ENCODE assay signal across 9 cellular contexts in the genomic region with DNA sequence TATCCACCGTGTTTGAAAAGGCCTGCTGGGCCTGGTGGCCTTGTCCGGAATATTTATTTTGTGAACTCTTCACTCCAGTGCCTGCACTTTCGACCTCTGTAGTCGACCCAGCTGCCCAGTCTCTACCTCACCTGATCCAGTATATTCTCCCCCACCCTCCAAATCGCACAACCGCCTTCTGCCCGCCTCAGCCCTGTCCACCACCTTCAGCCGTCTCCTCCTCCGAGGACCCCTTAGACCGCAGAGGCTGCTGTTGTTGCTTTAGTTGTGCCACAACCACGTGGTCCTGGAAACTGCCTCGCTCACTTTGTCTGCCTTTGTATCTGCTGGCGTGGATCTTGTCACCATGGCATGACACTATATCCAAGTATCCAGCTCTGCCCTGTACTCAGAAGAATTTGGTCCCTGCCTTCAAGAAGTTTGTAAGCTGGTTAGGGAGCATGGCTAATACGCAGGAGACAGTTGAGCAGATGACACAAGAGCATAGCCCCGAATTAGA. TPM values are rescaled to one million over a fixed set of nuclear protein-coding genes. Genes with fewer than 3 reads are reported as not detected.
A peak's percentile ranks its signal among the peaks of the same experiment; 100 is the strongest.
DNase-seq lines count a peak whose midpoint lies in the region; ATAC-seq, FAIRE-seq and TF ChIP-seq lines count a peak whose summit lies in the region.
"Had no signal": no experiment of that assay in that cellular context is flagged by ENCODE, and none has a peak within 500 bp of the region (broad histone marks: within the 10 kb centered on the region; RNA-seq: fewer than 3 reads in every experiment).

No MANE protein-coding gene starts in this region.

- H3K27ac ChIP-seq in MM.1S (ENCODE audit: low read length) = no peak overlapping the region
- H3K27ac ChIP-seq in K562 (ENCODE audit: extremely low read depth, low read depth, low read length) = peak overlapping the region; percentile 11; the same call in 1 of the 3 replicates
- peak overlapping the region; percentile 67 to 88 (median 78) for H3K27ac ChIP-seq in tibial nerve

- CTCF ChIA-PET in K562 (lab: Yijun Ruan, JAX; ENCODE audit: low intra/inter-chr PET ratio) = no interaction called here

- TSS peak; percentile 47 for BruUV-seq in K562 (replicated peaks; lab: Mats Ljungman, UMichigan)

- no peaks in the 10 kb centered on the region for H3K9me3 ChIP-seq in MM.1S (replicated peaks; ENCODE audit: insufficient read depth, low read length)
- no peaks in the 10 kb centered on the region for H3K9me3 ChIP-seq in K562 (replicated peaks; ENCODE audit: control insufficient read depth, insufficient read depth, low read depth, low read length)
- no peaks in the 10 kb centered on the region for H3K9me3 ChIP-seq in tibial nerve

- H3K79me2 ChIP-seq in MM.1S (ENCODE audit: low read length) = peaks cover 54% of the 10 kb centered on the region
- peaks cover 45% of the 10 kb centered on the region for H3K79me2 ChIP-seq in K562 (ENCODE audit: control insufficient read depth, insufficient read depth, low read length)

- intact Hi-C loops in K562 (cut with micrococcal nuclease) = loop anchor here (2.0 to 5.0 kb wide), 2 partner anchors 24 to 36 kb away; no protein-coding TSS in a partner anchor

- peak; percentile 1 for ATAC-seq in K562
- no peak for ATAC-seq in HG02981 (IDR thresholded peaks at IDR 0.05; ENCODE audit: unreplicated experiment)
- ATAC-seq in GM18511 (IDR thresholded peaks at IDR 0.05; ENCODE audit: unreplicated experiment) = no peak

- no peaks in the 10 kb centered on the region for H3K9me2 ChIP-seq in MM.1S (replicated peaks; ENCODE audit: insufficient read depth, low read length)

- H3F3A ChIP-seq in MM.1S (ENCODE audit: insufficient read depth, low read length) = 0 out of 2 replicates have a peak, but pooled peaks cover 3% of the 10 kb centered on the region

- TF ChIP-seq POLR2A in K562 (conservative IDR thresholded peaks at IDR 0.05) (no peak), tibial nerve (IDR thresholded peaks at IDR 0.05) (no peak)

- H3K9ac ChIP-seq in MM.1S (ENCODE audit: low read length) = peak overlapping the region; percentile 41; the same call in 1 of the 2 replicates
- H3K9ac ChIP-seq in K562 (ENCODE audit: insufficient read depth in 1 of 2, low read depth in 2 of 2, low read length in 2 of 2) = peak overlapping the region in 1 of 2 experiments; percentile 68; a peak in 3 of 4 replicates

- WGBS in K562 (ENCODE audit: insufficient coverage, low coverage, missing lambda C conversion rate) = 26% methylated on average over 15 of the region's 15 CpGs
- 24 to 35% methylated on average over 15 of the region's 15 CpGs for WGBS in tibial nerve, 2 donors

- H3K4me3 ChIP-seq in MM.1S (ENCODE audit: low read length) = peak overlapping the region; percentile 89
- peak overlapping the region; percentile 68; the same call in 1 of the 2 replicates for H3K4me3 ChIP-seq in K562
- H3K4me3 ChIP-seq in tibial nerve = peak overlapping the region; percentile 49 to 73 (median 64)

- 0 out of 2 replicates have a peak overlapping the region, but pooled peaks have one; percentile 8 for H2AFZ ChIP-seq in MM.1S (ENCODE audit: low read length)
- peak overlapping the region; percentile 68 for H2AFZ ChIP-seq in K562 (ENCODE audit: low read depth, low read length)

- in situ Hi-C loops in K562 (cut with MboI) = no loop called here

- H3K27me3 ChIP-seq in MM.1S (replicated peaks; ENCODE audit: insufficient read depth, low read length) (no peaks in the 10 kb centered on the region), K562 (ENCODE audit: control insufficient read depth in 2 of 2, insufficient read depth in 2 of 2, low read length in 2 of 2) (peaks cover 2 to 12% of the 10 kb centered on the region in 2 experiments; a peak in 4 of 5 replicates), tibial nerve (no peaks in the 10 kb centered on the region)

- H3K4me2 ChIP-seq in MM.1S (ENCODE audit: low read depth, low read length) (peak overlapping the region; percentile 59; the same call in 1 of the 2 replicates), K562 (ENCODE audit: insufficient read depth, low read length) (peak overlapping the region; percentile 90)

- no peaks in the 10 kb centered on the region for H3K9me1 ChIP-seq in K562 (ENCODE audit: control insufficient read depth, insufficient read depth, low read length)

- no peaks in the 10 kb centered on the region for H3K36me3 ChIP-seq in MM.1S (replicated peaks; ENCODE audit: insufficient read depth, low read length)
- H3K36me3 ChIP-seq in K562 (ENCODE audit: control insufficient read depth, insufficient read depth, low read length) = no peaks in the 10 kb centered on the region
- H3K36me3 ChIP-seq in tibial nerve = no peaks in the 10 kb centered on the region

- TF ChIP-seq EP300 in K562 (IDR thresholded peaks at IDR 0.05; ENCODE audit: low read length) (no peak), tibial nerve (IDR thresholded peaks at IDR 0.05) (no peak)

- no peak for FAIRE-seq in K562 (lab: Jason Lieb, UNC)

- POLR2A ChIA-PET in K562 (lab: Yijun Ruan, JAX) = interaction anchor here (0.6 to 2.7 kb wide), 6 partner anchors 12 to 35 kb away, joined by 3 to 10 read pairs (median 4); no protein-coding TSS in a partner anchor

- TF ChIP-seq CTCF in MM.1S (IDR thresholded peaks at IDR 0.05; ENCODE audit: low read length) (no peak), K562 (IDR thresholded peaks at IDR 0.05 in 2 of 3, conservative IDR thresholded peaks at IDR 0.05 in 1 of 3; ENCODE audit: insufficient read depth in 2 of 3, low read depth in 1 of 3, low read length in 3 of 3) (no peak), tibial nerve (IDR thresholded peaks at IDR 0.05) (no peak)

- DNase-seq in COLO668 (lab: John Stamatoyannopoulos, UW; ENCODE audit: unreplicated experiment) (peak; percentile 53), MM.1S (no peak), K562 (ENCODE audit: extremely low read depth in 1 of 4, low spot score in 3 of 4) (no peak), left kidney (ENCODE audit: low read depth, low spot score) (peak; percentile 72), tibial nerve (ENCODE audit: low spot score in 2 of 2) (peak in 1 of 2 donors; percentile 13)
- no peak for DNase-seq in stimulated activated CD4-positive, alpha-beta T cell treated with anti-CD3 and anti-CD28 coated beads, Interleukin-4, amount 100 ng/mL, for 4 hours

- H4K20me1 ChIP-seq in MM.1S (ENCODE audit: insufficient read depth, low read length) = no peaks in the 10 kb centered on the region
- peaks cover 24% of the 10 kb centered on the region for H4K20me1 ChIP-seq in K562 (replicated peaks; ENCODE audit: control insufficient read depth, insufficient read depth, low read length)

- H3K4me1 ChIP-seq in MM.1S (ENCODE audit: low read length) (no peaks in the 10 kb centered on the region), K562 (replicated peaks in 1 of 2; ENCODE audit: control insufficient read depth in 2 of 2, insufficient read depth in 2 of 2, low read length in 2 of 2) (peaks cover 17 to 30% of the 10 kb centered on the region in 2 experiments), tibial nerve (peaks cover 0 to 37% (median 13%) of the 10 kb centered on the region in 4 donors)

- no peak for TF ChIP-seq RAD21 in K562 (CRISPR knock-in tag; conservative IDR thresholded peaks at IDR 0.05 in 1 of 2, IDR thresholded peaks at IDR 0.05 in 1 of 2)

TF ChIP-seq in K562, 482 proteins besides CTCF, POLR2A, EP300 and RAD21 (continues in another document):
- TF ChIP-seq, protein P1, sequence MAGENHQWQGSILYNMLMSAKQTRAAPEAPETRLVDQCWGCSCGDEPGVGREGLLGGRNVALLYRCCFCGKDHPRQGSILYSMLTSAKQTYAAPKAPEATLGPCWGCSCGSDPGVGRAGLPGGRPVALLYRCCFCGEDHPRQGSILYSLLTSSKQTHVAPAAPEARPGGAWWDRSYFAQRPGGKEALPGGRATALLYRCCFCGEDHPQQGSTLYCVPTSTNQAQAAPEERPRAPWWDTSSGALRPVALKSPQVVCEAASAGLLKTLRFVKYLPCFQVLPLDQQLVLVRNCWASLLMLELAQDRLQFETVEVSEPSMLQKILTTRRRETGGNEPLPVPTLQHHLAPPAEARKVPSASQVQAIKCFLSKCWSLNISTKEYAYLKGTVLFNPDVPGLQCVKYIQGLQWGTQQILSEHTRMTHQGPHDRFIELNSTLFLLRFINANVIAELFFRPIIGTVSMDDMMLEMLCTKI (IDR thresholded peaks at IDR 0.05; ENCODE audit: partially characterized antibody) = no peak

RNA-seq across cellular contexts. Expression of a gene that starts 1.4 kb away (rescaled TPM):
- total RNA-seq in K562 (2011; cell fraction: chromatin; rRNA removed; ENCODE audit: low replicate concordance) = 36.0 and 39.7 TPM in 2 replicates
- total RNA-seq in K562 (2011; cell fraction: nucleolus; rRNA removed) = 29.1 and 29.2 TPM in 2 replicates
- 31.7 TPM in 2 replicates for total RNA-seq in K562 (2011; cell fraction: nucleoplasm; rRNA removed)
- 59.3 and 65.5 TPM in 2 replicates for total RNA-seq in K562 (2014; rRNA removed)
- total RNA-seq in K562 (2014; rRNA removed; fragmentation: Illumina TruSeq; extraction: Trizol) = 36.2 and 36.8 TPM in 2 replicates
- total RNA-seq in K562 (2015; rRNA removed; fragmentation: Illumina TruSeq; extraction: Trizol) = 12.1 and 12.9 TPM in 2 replicates
- 61.6 and 78.8 TPM in 2 replicates for total RNA-seq in K562 (2021)
- 6.7 and 25.1 TPM in 2 replicates for polyA plus RNA-seq in K562 (2011; rRNA removed)
- 7.6 and 14.9 TPM in 2 replicates for polyA plus RNA-seq in K562 (2011; cell fraction: cytosol; rRNA removed)
- polyA plus RNA-seq in K562 (2011; cell fraction: nucleus; rRNA removed) = 12.3 and 25.6 TPM in 2 replicates
- polyA plus RNA-seq in K562 (2012) = 40.8 and 809 TPM in 2 replicates
- polyA plus RNA-seq in K562 (2014; fragmentation: Illumina TruSeq; extraction: Trizol) = 57.9 and 63.6 TPM in 2 replicates
- 10 to 100 TPM in 1 of 2 experiments, 1 to 10 TPM in 1; 8.6 to 14.7 TPM for polyA plus RNA-seq in K562 (2014; fragmentation: Nextera tagmentation; extraction: Ambion mirVana)
- polyA plus RNA-seq in K562 (2014; rRNA removed) = 71.5 and 84.2 TPM in 2 replicates
- 11.2 and 33.6 TPM in 2 replicates for polyA minus RNA-seq in K562 (2011; rRNA and poly(A)+ RNA removed)
- polyA minus RNA-seq in K562 (2011; cell fraction: cytosol; rRNA and poly(A)+ RNA removed) = 5.7 and 28.2 TPM in 2 replicates
- 7.8 and 23.7 TPM in 2 replicates for polyA minus RNA-seq in K562 (2011; cell fraction: nucleus; rRNA and poly(A)+ RNA removed)
- 10 to 100 TPM; 16.5 to 56.3 (median 42.9) TPM for total RNA-seq in tibial nerve

RNA-seq across cellular contexts. Expression of a gene that starts 55.6 kb away (rescaled TPM):
- total RNA-seq in K562 (2011; cell fraction: chromatin; rRNA removed; ENCODE audit: low replicate concordance) = not detected in 2 replicates
- total RNA-seq in K562 (2011; cell fraction: nucleolus; rRNA removed) = not detected in 2 replicates
- total RNA-seq in K562 (2011; cell fraction: nucleoplasm; rRNA removed) = not detected in 2 replicates
- total RNA-seq in K562 (2014; rRNA removed) = not detected in 2 replicates
- not detected in 2 replicates for total RNA-seq in K562 (2014; rRNA removed; fragmentation: Illumina TruSeq; extraction: Trizol)
- not detected in 2 replicates for total RNA-seq in K562 (2015; rRNA removed; fragmentation: Illumina TruSeq; extraction: Trizol)
- total RNA-seq in K562 (2021) = 0.13 and 0.18 TPM in 2 replicates
- not detected in 2 replicates for polyA plus RNA-seq in K562 (2011; rRNA removed)
- not detected in 2 replicates for polyA plus RNA-seq in K562 (2011; cell fraction: cytosol; rRNA removed)
- polyA plus RNA-seq in K562 (2011; cell fraction: nucleus; rRNA removed) = not detected in 2 replicates
- polyA plus RNA-seq in K562 (2012) = not detected in 2 replicates
- polyA plus RNA-seq in K562 (2014; fragmentation: Illumina TruSeq; extraction: Trizol) = not detected in 2 replicates
- polyA plus RNA-seq in K562 (2014; fragmentation: Nextera tagmentation; extraction: Ambion mirVana) = not detected
- not detected in 2 replicates for polyA plus RNA-seq in K562 (2014; rRNA removed)
- not detected in 2 replicates for polyA minus RNA-seq in K562 (2011; rRNA and poly(A)+ RNA removed)
- not detected in 2 replicates for polyA minus RNA-seq in K562 (2011; cell fraction: cytosol; rRNA and poly(A)+ RNA removed)
- not detected in 2 replicates for polyA minus RNA-seq in K562 (2011; cell fraction: nucleus; rRNA and poly(A)+ RNA removed)
- not detected for total RNA-seq in tibial nerve
- total RNA-seq: RPMI7951 had no signal

Comparison
In these comparisons a context has a peak if more than half of its experiments do, and no peak if none do; other contexts are left out.
1. DNase-seq: peak in COLO668 (single experiment) and left kidney (single experiment); none in MM.1S (single experiment), K562 (0 of 4) and stimulated activated CD4-positive, alpha-beta T cell treated with anti-CD3 and anti-CD28 coated beads, Interleukin-4, amount 100 ng/mL, for 4 hours (0 of 2).
2. Peak in every context shown above with its lines, with median percentiles within 50 percentile points of each other: H3K4me3 ChIP-seq.